Comparison of ENCODE assay signal across 12 cellular contexts in genomic region chr1:107954121-107954520, GRCh38.
DNase-seq lines count a peak whose midpoint lies in the region; ATAC-seq and TF ChIP-seq lines count a peak whose summit lies in the region.
"Had no signal": no experiment of that assay in that cellular context is flagged by ENCODE, and none has a peak within 500 bp of the region (broad histone marks: within the 10 kb centered on the region; RNA-seq: fewer than 3 reads in every experiment).

No MANE protein-coding gene starts in this region.

- no peaks in the 10 kb centered on the region for H3K9me3 Mint-ChIP-seq in activated T-cell treated with anti-CD3 and anti-CD28 coated beads, Interleukin-2, amount 50 U/mL, for 24 hours
- H3K9me3 Mint-ChIP-seq in stimulated activated effector memory CD8-positive, alpha-beta T cell treated with anti-CD3 and anti-CD28 coated beads, Interleukin-12 subunit alpha, Interleukin-12 subunit beta, amount 100 ng/mL, for 72 hours, result no peaks in the 10 kb centered on the region
- H3K9me3 Mint-ChIP-seq: CD4-positive, alpha-beta T cell had no signal

- no peaks in the 10 kb centered on the region for H3K27me3 ChIP-seq in DND-41 (ENCODE audit: insufficient read depth, low read length, poor library complexity)

- H3K27ac ChIP-seq in DND-41 (ENCODE audit: low read length), result 0 out of 2 replicates have a peak overlapping the region, but pooled peaks have one; percentile 17

- no peak overlapping the region for H2AFZ ChIP-seq in DND-41 (ENCODE audit: low read depth, low read length)

- no peak for TF ChIP-seq CTCF in DND-41 (IDR thresholded peaks at IDR 0.05; ENCODE audit: borderline replicate concordance, extremely low read depth, low read length, poor library complexity, severe bottlenecking)

- H3K4me1 ChIP-seq in DND-41 (ENCODE audit: insufficient read depth, low read length), result peaks cover 89% of the 10 kb centered on the region

- H3K4me3 ChIP-seq in DND-41 (ENCODE audit: low read depth in 1 of 2, low read length in 2 of 2), result no peak overlapping the region

- H3K9me3 ChIP-seq in DND-41 (ENCODE audit: insufficient read depth, low read length, severe bottlenecking), result no peaks in the 10 kb centered on the region

- DNase-seq in activated T-cell treated with anti-CD3 and anti-CD28 coated beads, Interleukin-2, amount 50 U/mL, for 24 hours, result no peak
- DNase-seq in activated T-cell treated with anti-CD3 and anti-CD28 coated beads, Interleukin-2, amount 50 U/mL, for 1 hour, result no peak
- no peak for DNase-seq in DND-41
- peak; percentile 50 for DNase-seq in foreskin melanocyte
- no peak for DNase-seq in stimulated activated effector memory CD8-positive, alpha-beta T cell treated with anti-CD3 and anti-CD28 coated beads, Interleukin-12 subunit alpha, Interleukin-12 subunit beta, amount 100 ng/mL, for 72 hours (ENCODE audit: low spot score in 2 of 2)
- no peak for DNase-seq in 8988T
- DNase-seq: CD4-positive, alpha-beta T cell; GOT3; NCI-H1436; NCI-H2081 treated with DMSO at 0.1 percent for 48 hours; NCI-H226 had no signal

- peak overlapping the region; percentile 34 for H3K27ac Mint-ChIP-seq in activated T-cell treated with anti-CD3 and anti-CD28 coated beads, Interleukin-2, amount 50 U/mL, for 24 hours
- peak overlapping the region; percentile 82 for H3K27ac Mint-ChIP-seq in stimulated activated effector memory CD8-positive, alpha-beta T cell treated with anti-CD3 and anti-CD28 coated beads, Interleukin-12 subunit alpha, Interleukin-12 subunit beta, amount 100 ng/mL, for 72 hours
- H3K27ac Mint-ChIP-seq: CD4-positive, alpha-beta T cell had no signal

- H3K36me3 Mint-ChIP-seq in activated T-cell treated with anti-CD3 and anti-CD28 coated beads, Interleukin-2, amount 50 U/mL, for 24 hours (ENCODE audit: low read depth), result no peaks in the 10 kb centered on the region
- no peaks in the 10 kb centered on the region for H3K36me3 Mint-ChIP-seq in stimulated activated effector memory CD8-positive, alpha-beta T cell treated with anti-CD3 and anti-CD28 coated beads, Interleukin-12 subunit alpha, Interleukin-12 subunit beta, amount 100 ng/mL, for 72 hours

- peaks cover 47% of the 10 kb centered on the region for H3K4me1 Mint-ChIP-seq in activated T-cell treated with anti-CD3 and anti-CD28 coated beads, Interleukin-2, amount 50 U/mL, for 24 hours (ENCODE audit: low read depth)
- H3K4me1 Mint-ChIP-seq in stimulated activated effector memory CD8-positive, alpha-beta T cell treated with anti-CD3 and anti-CD28 coated beads, Interleukin-12 subunit alpha, Interleukin-12 subunit beta, amount 100 ng/mL, for 72 hours, result peaks cover 44% of the 10 kb centered on the region

- H4K20me1 ChIP-seq in DND-41 (ENCODE audit: insufficient read depth, low read length), result peaks cover 8% of the 10 kb centered on the region; the same call in 1 of the 2 replicates

- H3K4me3 Mint-ChIP-seq in activated T-cell treated with anti-CD3 and anti-CD28 coated beads, Interleukin-2, amount 50 U/mL, for 24 hours, result no peak overlapping the region
- H3K4me3 Mint-ChIP-seq in stimulated activated effector memory CD8-positive, alpha-beta T cell treated with anti-CD3 and anti-CD28 coated beads, Interleukin-12 subunit alpha, Interleukin-12 subunit beta, amount 100 ng/mL, for 72 hours, result peak overlapping the region; percentile 42
- H3K4me3 Mint-ChIP-seq: CD4-positive, alpha-beta T cell had no signal

- no peak overlapping the region for H3K4me2 ChIP-seq in DND-41 (ENCODE audit: insufficient read depth, low read length)

- H3K27me3 Mint-ChIP-seq in activated T-cell treated with anti-CD3 and anti-CD28 coated beads, Interleukin-2, amount 50 U/mL, for 24 hours, result no peaks in the 10 kb centered on the region
- H3K27me3 Mint-ChIP-seq: CD4-positive, alpha-beta T cell had no signal

- H3K79me2 ChIP-seq in DND-41 (ENCODE audit: insufficient read depth, low read length), result peaks cover 98% of the 10 kb centered on the region

- no peak overlapping the region for H3K9ac ChIP-seq in DND-41 (ENCODE audit: low read depth, low read length)

- ATAC-seq in DND-41 (ENCODE audit: insufficient read depth, low read depth), result no peak
- ATAC-seq in stimulated activated effector memory CD8-positive, alpha-beta T cell treated with anti-CD3 and anti-CD28 coated beads, Interleukin-12 subunit alpha, Interleukin-12 subunit beta, amount 100 ng/mL, for 72 hours, result no peak
- ATAC-seq in HG03097 (IDR thresholded peaks at IDR 0.05; ENCODE audit: low FRiP score, unreplicated experiment), result no peak

- H3K36me3 ChIP-seq in DND-41 (ENCODE audit: insufficient read depth, low read length), result no peaks in the 10 kb centered on the region
